ENCODE assay signal across 1 cellular context in genomic region chr20:32823737-32824588, GRCh38.
TF ChIP-seq lines count a peak whose summit lies in the region.

No MANE protein-coding gene starts in this region.

TF ChIP-seq in HepG2, 621 proteins besides CTCF, POLR2A, EP300 and RAD21 (continued from another document and continues in another):
- TF ChIP-seq SMARCC2 (IDR thresholded peaks at IDR 0.05) = no peak
- no peak for TF ChIP-seq ZNF142 (CRISPR knock-in tag; IDR thresholded peaks at IDR 0.05)
- TF ChIP-seq HIVEP1 (CRISPR knock-in tag; IDR thresholded peaks at IDR 0.05) = no peak
- no peak for TF ChIP-seq ZNF234 (CRISPR knock-in tag; conservative IDR thresholded peaks at IDR 0.05)
- no peak for TF ChIP-seq ZBTB25 (CRISPR knock-in tag; IDR thresholded peaks at IDR 0.05)
- TF ChIP-seq ZNF619 (CRISPR knock-in tag; IDR thresholded peaks at IDR 0.05) = no peak
- no peak for TF ChIP-seq BATF2 (CRISPR knock-in tag; IDR thresholded peaks at IDR 0.05)
- TF ChIP-seq ZNF569 (CRISPR knock-in tag; IDR thresholded peaks at IDR 0.05; ENCODE audit: borderline replicate concordance) = no peak
- TF ChIP-seq MLLT10 (CRISPR knock-in tag; IDR thresholded peaks at IDR 0.05) = no peak
- no peak for TF ChIP-seq GLI4 (CRISPR knock-in tag; IDR thresholded peaks at IDR 0.05; ENCODE audit: borderline replicate concordance)
- TF ChIP-seq ZNF773 (CRISPR knock-in tag; IDR thresholded peaks at IDR 0.05; ENCODE audit: borderline replicate concordance) = no peak
- no peak for TF ChIP-seq U2AF1 (optimal IDR thresholded peaks at IDR 0.05; ENCODE audit: low read depth, low read length)
- TF ChIP-seq ATF1 (CRISPR knock-in tag; IDR thresholded peaks at IDR 0.05) = no peak
- TF ChIP-seq AKNA (CRISPR knock-in tag; IDR thresholded peaks at IDR 0.05; ENCODE audit: borderline replicate concordance) = no peak
- no peak for TF ChIP-seq GTF2F1 (IDR thresholded peaks at IDR 0.05; ENCODE audit: low read length)
- no peak for TF ChIP-seq ZNF749 (CRISPR knock-in tag; IDR thresholded peaks at IDR 0.05; ENCODE audit: borderline replicate concordance)
- TF ChIP-seq POLR2AphosphoS5 (IDR thresholded peaks at IDR 0.05; ENCODE audit: low read depth, low read length) = no peak
- no peak for TF ChIP-seq ZNF7 (CRISPR knock-in tag; IDR thresholded peaks at IDR 0.05)
- no peak for TF ChIP-seq POLR2G (IDR thresholded peaks at IDR 0.05; ENCODE audit: low read depth, low read length)
- TF ChIP-seq MLX (CRISPR knock-in tag; IDR thresholded peaks at IDR 0.05) = no peak
- TF ChIP-seq ZNF646 (CRISPR knock-in tag; IDR thresholded peaks at IDR 0.05) = no peak
- no peak for TF ChIP-seq FOXK2 (IDR thresholded peaks at IDR 0.05)
- TF ChIP-seq ZNF788 (CRISPR knock-in tag; IDR thresholded peaks at IDR 0.05; ENCODE audit: borderline replicate concordance) = no peak
- TF ChIP-seq HOMEZ (CRISPR knock-in tag; IDR thresholded peaks at IDR 0.05; ENCODE audit: low read depth) = peak; percentile 90; the same call in 1 of the 2 replicates
- no peak for TF ChIP-seq ZSCAN25 (CRISPR knock-in tag; IDR thresholded peaks at IDR 0.05)
- TF ChIP-seq ZSCAN20 (CRISPR knock-in tag; IDR thresholded peaks at IDR 0.05; ENCODE audit: borderline replicate concordance) = no peak
- TF ChIP-seq MIER2 (CRISPR knock-in tag; IDR thresholded peaks at IDR 0.05) = peak; percentile 56; the same call in 1 of the 2 replicates
- TF ChIP-seq HIC2 (CRISPR knock-in tag; IDR thresholded peaks at IDR 0.05; ENCODE audit: low read depth) = no peak
- TF ChIP-seq FOXA1 (IDR thresholded peaks at IDR 0.05) = no peak
- peak; percentile 68 for TF ChIP-seq FOXA1 (CRISPR knock-in tag; IDR thresholded peaks at IDR 0.05)
- TF ChIP-seq ZNF547 (CRISPR knock-in tag; IDR thresholded peaks at IDR 0.05) = no peak
- TF ChIP-seq PRPF4 (IDR thresholded peaks at IDR 0.05; ENCODE audit: low read depth, low read length, poor library complexity, severe bottlenecking) = no peak
- TF ChIP-seq PHF5A (CRISPR knock-in tag; IDR thresholded peaks at IDR 0.05; ENCODE audit: low read depth, unreplicated experiment) = no peak
- no peak for TF ChIP-seq MAFK (conservative IDR thresholded peaks at IDR 0.05 in 1 of 2, IDR thresholded peaks at IDR 0.05 in 1 of 2; ENCODE audit: low read length in 2 of 2)
- no peak for TF ChIP-seq ZFP62 (CRISPR knock-in tag; IDR thresholded peaks at IDR 0.05)
- TF ChIP-seq CREBL2 (CRISPR knock-in tag; IDR thresholded peaks at IDR 0.05; ENCODE audit: borderline replicate concordance) = no peak
- TF ChIP-seq ZNF674 (CRISPR knock-in tag; IDR thresholded peaks at IDR 0.05; ENCODE audit: low read depth) = no peak
- no peak for TF ChIP-seq ZSCAN31 (CRISPR knock-in tag; IDR thresholded peaks at IDR 0.05; ENCODE audit: low read depth)
